Comparison of ENCODE assay signal across 1 cellular context in the genomic region with DNA sequence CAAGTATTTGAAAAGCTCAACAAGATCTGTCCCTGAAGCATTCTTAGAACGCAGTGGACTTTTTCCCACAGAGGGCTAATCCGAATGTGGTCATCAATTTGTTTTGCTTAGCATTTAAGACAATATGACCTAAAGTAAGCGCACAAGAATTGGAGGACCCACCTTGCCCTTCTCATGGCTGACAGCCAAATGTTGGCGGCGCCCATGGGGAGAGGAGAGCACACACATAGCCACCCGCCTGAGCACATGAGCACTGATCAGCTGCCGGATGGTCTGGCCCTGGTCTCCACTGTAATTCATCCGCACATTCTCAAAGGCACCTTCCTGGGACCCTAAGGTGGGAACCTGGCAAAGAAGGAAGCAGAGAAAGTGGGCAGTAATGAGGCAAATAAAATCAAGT.
TF ChIP-seq lines count a peak whose summit lies in the region.

No MANE protein-coding gene starts in this region.

TF ChIP-seq in endothelial cell of umbilical vein, 7 proteins besides CTCF, POLR2A, EP300 and RAD21:
- TF ChIP-seq, protein P1, sequence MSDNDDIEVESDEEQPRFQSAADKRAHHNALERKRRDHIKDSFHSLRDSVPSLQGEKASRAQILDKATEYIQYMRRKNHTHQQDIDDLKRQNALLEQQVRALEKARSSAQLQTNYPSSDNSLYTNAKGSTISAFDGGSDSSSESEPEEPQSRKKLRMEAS (IDR thresholded peaks at IDR 0.05; ENCODE audit: insufficient read depth, insufficient read length), result no peak
- no peak for TF ChIP-seq POLR2AphosphoS5 (IDR thresholded peaks at IDR 0.05; ENCODE audit: insufficient read depth, low read depth, low read length)
- no peak for TF ChIP-seq EZH2 (IDR thresholded peaks at IDR 0.05; ENCODE audit: borderline replicate concordance, low read depth, low read length, severe bottlenecking)
- no peak for TF ChIP-seq JUN (IDR thresholded peaks at IDR 0.05; ENCODE audit: borderline replicate concordance, insufficient read depth, insufficient read length, low read depth)
- no peak for TF ChIP-seq GATA2 (IDR thresholded peaks at IDR 0.05; ENCODE audit: insufficient read depth, insufficient read length, low read depth, low read length)
